ENCODE assay signal across 5 cellular contexts in genomic region chr9:37514415-37514814, GRCh38. TPM values are rescaled to one million over a fixed set of nuclear protein-coding genes. Genes with fewer than 3 reads are reported as not detected.
DNase-seq lines count a peak whose midpoint lies in the region; ATAC-seq and TF ChIP-seq lines count a peak whose summit lies in the region.
"Not testable (repeated sequence)": the region's sequence is repeated elsewhere in the genome, so short reads cannot be mapped to it uniquely, and the experiment has no call there.

No MANE protein-coding gene starts in this region.

- H3K27me3 Mint-ChIP-seq in T-helper 17 cell; activated T-helper 17 cell treated with anti-CD3 and anti-CD28 coated beads, Interleukin-2, amount 50 U/mL, for 72 hours; effector memory CD8-positive, alpha-beta T cell: not testable (repeated sequence)

- not testable (repeated sequence) for H3K4me3 ChIP-seq in upper lobe of right lung

- ATAC-seq in T-helper 17 cell; activated T-helper 17 cell treated with anti-CD3 and anti-CD28 coated beads, Interleukin-2, amount 50 U/mL, for 72 hours (replicated peaks); effector memory CD8-positive, alpha-beta T cell (replicated peaks); upper lobe of right lung: not testable (repeated sequence)

- H3K9me3 Mint-ChIP-seq in activated T-helper 17 cell treated with anti-CD3 and anti-CD28 coated beads, Interleukin-2, amount 50 U/mL, for 72 hours; effector memory CD8-positive, alpha-beta T cell: not testable (repeated sequence)

- H3K4me1 Mint-ChIP-seq in T-helper 17 cell; activated T-helper 17 cell treated with anti-CD3 and anti-CD28 coated beads, Interleukin-2, amount 50 U/mL, for 72 hours: not testable (repeated sequence)
- peaks cover 5 to 25% of the 10 kb centered on the region in 2 donors for H3K4me1 Mint-ChIP-seq in effector memory CD8-positive, alpha-beta T cell (ENCODE audit: low read depth in 2 of 2)

- TF ChIP-seq CTCF in upper lobe of right lung (IDR thresholded peaks at IDR 0.05), result not testable (repeated sequence)

- not testable (repeated sequence) for H3K36me3 Mint-ChIP-seq in T-helper 17 cell (ENCODE audit: low read depth); activated T-helper 17 cell treated with anti-CD3 and anti-CD28 coated beads, Interleukin-2, amount 50 U/mL, for 72 hours (ENCODE audit: low read depth)
- peaks cover 27% of the 10 kb centered on the region for H3K36me3 Mint-ChIP-seq in effector memory CD8-positive, alpha-beta T cell (ENCODE audit: insufficient read depth)

- H3K9me3 ChIP-seq in T-helper 17 cell (ENCODE audit: control insufficient read depth, low read length, poor library complexity, severe bottlenecking); upper lobe of right lung: not testable (repeated sequence)

- H3K4me3 Mint-ChIP-seq in T-helper 17 cell; activated T-helper 17 cell treated with anti-CD3 and anti-CD28 coated beads, Interleukin-2, amount 50 U/mL, for 72 hours; effector memory CD8-positive, alpha-beta T cell: not testable (repeated sequence)

- H3K27me3 ChIP-seq in upper lobe of right lung, result not testable (repeated sequence)

- H3K36me3 ChIP-seq in upper lobe of right lung, result not testable (repeated sequence)

- not testable (repeated sequence) for H3K27ac ChIP-seq in upper lobe of right lung

- not testable (repeated sequence) for DNase-seq in T-helper 17 cell; effector memory CD8-positive, alpha-beta T cell
- peak; percentile 50 for DNase-seq in posterior vena cava (ENCODE audit: low spot score)
- DNase-seq in upper lobe of right lung, result peak; percentile 9

- intact Hi-C loops in posterior vena cava (cut with DNase I); upper lobe of right lung (cut with DNase I): not testable (repeated sequence)

- H3K4me1 ChIP-seq in upper lobe of right lung, result not testable (repeated sequence)

- H3K27ac Mint-ChIP-seq in T-helper 17 cell, result peak overlapping the region; percentile 88
- H3K27ac Mint-ChIP-seq in activated T-helper 17 cell treated with anti-CD3 and anti-CD28 coated beads, Interleukin-2, amount 50 U/mL, for 72 hours, result peak overlapping the region; percentile 18
- peak overlapping the region; percentile 65 to 79 for H3K27ac Mint-ChIP-seq in effector memory CD8-positive, alpha-beta T cell

RNA-seq across cellular contexts. Expression of gene POLR1E, which starts 28.7 kb away (rescaled TPM):
- 10 to 100 TPM; 28.6 to 38.3 TPM for total RNA-seq in T-helper 17 cell
- 10 to 100 TPM; 57.3 to 65.1 TPM for total RNA-seq in activated T-helper 17 cell treated with anti-CD3 and anti-CD28 coated beads, Interleukin-2, amount 50 U/mL, for 72 hours
- 10 to 100 TPM; 16.9 to 18.5 TPM for total RNA-seq in posterior vena cava
- 16.6 TPM for total RNA-seq in upper lobe of right lung

RNA-seq across cellular contexts. Expression of gene ZBTB5, which starts 49.2 kb away (rescaled TPM):
- 10 to 100 TPM; 13.9 to 16.5 TPM for total RNA-seq in T-helper 17 cell
- total RNA-seq in activated T-helper 17 cell treated with anti-CD3 and anti-CD28 coated beads, Interleukin-2, amount 50 U/mL, for 72 hours, result 10 to 100 TPM in 1 of 2 donors, 1 to 10 TPM in 1; 7.7 to 13.8 TPM
- 1 to 10 TPM; 6.9 to 7.4 TPM for total RNA-seq in posterior vena cava
- 10.1 TPM for total RNA-seq in upper lobe of right lung

Comparison
In these comparisons a context has a peak if more than half of its experiments do, and no peak if none do; other contexts are left out.
1. H3K27ac Mint-ChIP-seq: peak in every context shown above with its lines; median percentile 88 in T-helper 17 cell; 72 in effector memory CD8-positive, alpha-beta T cell; 18 in activated T-helper 17 cell treated with anti-CD3 and anti-CD28 coated beads, Interleukin-2, amount 50 U/mL, for 72 hours.